23 cellular contexts compared by ENCODE assay signal in genomic region chr19:19119325-19120237, GRCh38. TPM values are rescaled to one million over a fixed set of nuclear protein-coding genes. Genes with fewer than 3 reads are reported as not detected.
DNase-seq lines count a peak whose midpoint lies in the region; ATAC-seq, FAIRE-seq and TF ChIP-seq lines count a peak whose summit lies in the region.
"Had no signal": no experiment of that assay in that cellular context is flagged by ENCODE, and none has a peak within 500 bp of the region (broad histone marks: within the 10 kb centered on the region; RNA-seq: fewer than 3 reads in every experiment).

No MANE protein-coding gene starts in this region.

- CTCF ChIA-PET in WTC11 (lab: Charles Lee) = interaction anchor here (0.9 to 1.6 kb wide), 4 partner anchors 19 to 57 kb away, joined by 3 to 5 read pairs (median 4); no protein-coding TSS in a partner anchor

- no peak overlapping the region for H2AK5ac ChIP-seq in mesenchymal stem cell (ENCODE audit: low read length, severe bottlenecking)

- peaks cover 13% of the 10 kb centered on the region for H3K9me3 Mint-ChIP-seq in GM23338
- H3K9me3 Mint-ChIP-seq in WTC11 = peaks cover 14% of the 10 kb centered on the region

- no peaks in the 10 kb centered on the region for H3K27me3 ChIP-seq in GM23338 (ENCODE audit: insufficient read depth)
- no peaks in the 10 kb centered on the region for H3K27me3 ChIP-seq in mesenchymal stem cell (ENCODE audit: control insufficient read depth in 1 of 2, insufficient read depth in 1 of 2, low read length in 2 of 2)
- H3K27me3 ChIP-seq: BE2C, brain microvascular endothelial cell, testis had no signal

- no peak overlapping the region for H2AFZ ChIP-seq in GM23338
- H2AFZ ChIP-seq in mesenchymal stem cell (ENCODE audit: low read depth, low read length) = no peak overlapping the region

- no peak overlapping the region for H3K9ac ChIP-seq in mesenchymal stem cell (ENCODE audit: low read length)

- POLR2A ChIA-PET in WTC11 (lab: Charles Lee) = interaction anchor here (2.2 kb wide), 1 partner anchor 8 kb away, joined by 6 read pairs; no protein-coding TSS in a partner anchor

- peak overlapping the region; percentile 39 for H4K91ac ChIP-seq in mesenchymal stem cell (ENCODE audit: low read length)

- H3K27ac Mint-ChIP-seq in GM23338 (no peak overlapping the region), WTC11 (peak overlapping the region; percentile 60; the same call in 1 of the 2 replicates)
- H3K27ac Mint-ChIP-seq: activated CD8-positive, alpha-beta T cell treated with anti-CD3 and anti-CD28 coated beads, Interleukin-2, amount 10 ng/mL, durations not matched to agents 7 days and 5 days; activated naive CD4-positive, alpha-beta T cell treated with anti-CD3 and anti-CD28 coated beads, Interleukin-2, amount 50 U/mL, for 72 hours; memory B cell had no signal

- H2BK12ac ChIP-seq in mesenchymal stem cell (ENCODE audit: low read length in 2 of 2) = no peak overlapping the region

- H3K79me1 ChIP-seq in mesenchymal stem cell (replicated peaks; ENCODE audit: low read length, poor library complexity, severe bottlenecking) = no peaks in the 10 kb centered on the region

- H2BK15ac ChIP-seq in mesenchymal stem cell (ENCODE audit: low read depth, poor library complexity, severe bottlenecking) = peak overlapping the region; percentile 12

- H3K18ac ChIP-seq in mesenchymal stem cell (ENCODE audit: low read depth in 1 of 2, low read length in 2 of 2) = peak overlapping the region in 1 of 2 experiments; percentile 9

- H3K4me1 Mint-ChIP-seq in GM23338 (no peaks in the 10 kb centered on the region; the same call in 2 of the 3 replicates), WTC11 (no peaks in the 10 kb centered on the region)
- H3K4me1 Mint-ChIP-seq: CD8-positive, alpha-beta memory T cell; memory B cell had no signal

- no peak overlapping the region for H3K4ac ChIP-seq in mesenchymal stem cell (ENCODE audit: low read depth in 1 of 2, low read length in 2 of 2)

- ATAC-seq in GM23338 (no peak), WTC11 (no peak), sciatic nerve (peak; percentile 40)

- H3K36me3 ChIP-seq in GM23338 (ENCODE audit: insufficient read depth) = peaks cover 9% of the 10 kb centered on the region; the same call in 1 of the 2 replicates
- H3K36me3 ChIP-seq in mesenchymal stem cell (ENCODE audit: control insufficient read depth in 1 of 2, insufficient read depth in 2 of 2, low read depth in 1 of 2, low read length in 2 of 2) = peaks cover 16 to 32% of the 10 kb centered on the region in 2 experiments

- H2BK5ac ChIP-seq in mesenchymal stem cell (ENCODE audit: low read depth, low read length, poor library complexity, severe bottlenecking) = no peak overlapping the region

- H3K4me3 ChIP-seq in GM23338 (0 out of 2 replicates have a peak overlapping the region, but pooled peaks have one; percentile 36), mesenchymal stem cell (ENCODE audit: insufficient read depth in 1 of 2, low read depth in 1 of 2, low read length in 2 of 2) (no peak overlapping the region)

- H4K20me1 ChIP-seq in GM23338 (replicated peaks; ENCODE audit: insufficient read depth) = peaks cover under 1% of the 10 kb centered on the region; the same call in 1 of the 2 replicates

- intact Hi-C loops in sciatic nerve (cut with DNase I) = no loop called here

- no peaks in the 10 kb centered on the region for H3K9me2 ChIP-seq in GM23338 (ENCODE audit: insufficient read depth)

- H3K27ac ChIP-seq in GM23338 (ENCODE audit: low read depth) (no peak overlapping the region), mesenchymal stem cell (ENCODE audit: low read length, poor library complexity, severe bottlenecking) (no peak overlapping the region)
- H3K27ac ChIP-seq: brain microvascular endothelial cell, HL-60, testis had no signal

- H3F3A ChIP-seq in GM23338 (replicated peaks; ENCODE audit: low read depth) = 0 out of 2 replicates have a peak, but pooled peaks cover 8% of the 10 kb centered on the region

- H3K4me2 ChIP-seq in GM23338 (no peak overlapping the region; the same call in 1 of the 2 replicates), mesenchymal stem cell (ENCODE audit: low read length, poor library complexity, severe bottlenecking) (no peak overlapping the region)

- H3K4me1 ChIP-seq in GM23338 (ENCODE audit: insufficient read depth) (peaks cover 9% of the 10 kb centered on the region; the same call in 1 of the 2 replicates), mesenchymal stem cell (ENCODE audit: control insufficient read depth, insufficient read depth, low read depth, low read length) (peaks cover 8% of the 10 kb centered on the region)
- H3K4me1 ChIP-seq: BE2C, testis had no signal

- H3K4me3 Mint-ChIP-seq in GM23338 (no peak overlapping the region), WTC11 (no peak overlapping the region)
- H3K4me3 Mint-ChIP-seq: activated CD8-positive, alpha-beta T cell treated with anti-CD3 and anti-CD28 coated beads, Interleukin-2, amount 10 ng/mL, durations not matched to agents 7 days and 5 days; CD8-positive, alpha-beta memory T cell; memory B cell had no signal

- no peak overlapping the region for H2BK120ac ChIP-seq in mesenchymal stem cell (ENCODE audit: low read depth, low read length)

- H3K14ac ChIP-seq in mesenchymal stem cell (ENCODE audit: low read length in 2 of 2) = no peak overlapping the region

- H3K23ac ChIP-seq in mesenchymal stem cell (ENCODE audit: low read length in 2 of 2) = no peak overlapping the region

- peaks cover 35% of the 10 kb centered on the region for H3K36me3 Mint-ChIP-seq in GM23338 (ENCODE audit: low read depth)
- H3K36me3 Mint-ChIP-seq in WTC11 = peaks cover 32% of the 10 kb centered on the region

- H3K79me2 ChIP-seq in GM23338 (replicated peaks; ENCODE audit: insufficient read depth) = no peaks in the 10 kb centered on the region

- no peak for TF ChIP-seq CTCF in GM23338 (conservative IDR thresholded peaks at IDR 0.05; ENCODE audit: low read depth in 2 of 2)
- no peak for TF ChIP-seq CTCF in WTC11 (IDR thresholded peaks at IDR 0.05)

- peaks cover 11% of the 10 kb centered on the region for H3K9me3 ChIP-seq in mesenchymal stem cell (ENCODE audit: control insufficient read depth, low read length)
- H3K9me3 ChIP-seq: BE2C, testis had no signal

- DNase-seq in GM23338 (ENCODE audit: low spot score) (no peak), WTC11 (ENCODE audit: low spot score) (no peak), mesenchymal stem cell (no peak), sciatic nerve (ENCODE audit: low spot score) (no peak), COR-L47 (lab: John Stamatoyannopoulos, UW) (no peak), NAMALWA (ENCODE audit: low spot score) (no peak), HTR-8/SVneo (ENCODE audit: insufficient read length, low spot score) (no peak)
- DNase-seq: activated CD4-positive, alpha-beta T cell treated with anti-CD3 and anti-CD28 coated beads for 1 hour; CD8-positive, alpha-beta memory T cell; DMS153; NCI-H1694 treated with DMSO at 0.1 percent for 48 hours; NCI-H2171; SHP77 treated with DMSO at 0.1 percent for 48 hours; stimulated activated naive CD4-positive, alpha-beta T cell treated with Interleukin-2 at 50 U/mL for 16 hours had no signal

- H4K8ac ChIP-seq in mesenchymal stem cell (ENCODE audit: low read length) = peak overlapping the region; percentile 94

- FAIRE-seq in HTR-8/SVneo (lab: Jason Lieb, UNC) = no peak
- FAIRE-seq: RCC 7860, small intestine had no signal

- 96% methylated on average over 36 of the region's 39 CpGs for WGBS in mesenchymal stem cell

- H3K27me3 Mint-ChIP-seq in GM23338 (ENCODE audit: insufficient read depth, low read depth, poor library complexity) (peaks cover 4% of the 10 kb centered on the region), WTC11 (ENCODE audit: low read depth) (no peaks in the 10 kb centered on the region)
- H3K27me3 Mint-ChIP-seq: CD8-positive, alpha-beta memory T cell; memory B cell had no signal

TF ChIP-seq in GM23338, 12 proteins besides CTCF, POLR2A, EP300 and RAD21 (continues in another document):
- no peak for TF ChIP-seq ETS1 (IDR thresholded peaks at IDR 0.05)
- TF ChIP-seq POLR2AphosphoS5 (IDR thresholded peaks at IDR 0.05; ENCODE audit: low read depth) = no peak

TF ChIP-seq in WTC11, 78 proteins besides CTCF, POLR2A, EP300 and RAD21 (continues in another document):
- TF ChIP-seq ZNF317 (CRISPR knock-in tag; IDR thresholded peaks at IDR 0.05; ENCODE audit: borderline replicate concordance, low read depth) (no peak), E2F5 (CRISPR knock-in tag; IDR thresholded peaks at IDR 0.05) (no peak)

RNA-seq across cellular contexts. Expression of gene TMEM161A, which starts 18.7 kb away (rescaled TPM):
- 59.3 and 59.5 TPM in 2 replicates for total RNA-seq in GM23338 (2014; rRNA removed; shearing (Covaris generic))
- 38.0 and 38.9 TPM in 2 replicates for polyA plus RNA-seq in GM23338 (2016; fragmentation: Nextera tagmentation; extraction: Ambion mirVana)
- total RNA-seq in WTC11 (2021) (46.0 to 53.4 TPM (median 51.8 TPM) in 3 replicates), sciatic nerve (20.7 TPM)
- 21.4 TPM for polyA plus RNA-seq in mesenchymal stem cell (2013, experiment 1 of 2)
- polyA plus RNA-seq in mesenchymal stem cell (2013, experiment 2 of 2) = 21.0 TPM

RNA-seq across cellular contexts. Expression of gene MEF2B, which starts 50.5 kb away (rescaled TPM):
- total RNA-seq in GM23338 (2014; rRNA removed; shearing (Covaris generic)) = 3.0 and 8.3 TPM in 2 replicates
- 7.4 and 8.1 TPM in 2 replicates for polyA plus RNA-seq in GM23338 (2016; fragmentation: Nextera tagmentation; extraction: Ambion mirVana)
- total RNA-seq in WTC11 (2021) = 1.3 to 1.7 TPM (median 1.7 TPM) in 3 replicates
- polyA plus RNA-seq in mesenchymal stem cell (2013, experiment 1 of 2) = 0.35 TPM
- polyA plus RNA-seq in mesenchymal stem cell (2013, experiment 2 of 2) = 0.37 TPM
- total RNA-seq in sciatic nerve = 4.7 TPM
- polyA plus RNA-seq: CD8-positive, alpha-beta memory T cell had no signal

RNA-seq across cellular contexts. Expression of gene SLC25A42, which starts 55.8 kb away (rescaled TPM):
- 5.7 and 7.3 TPM in 2 replicates for total RNA-seq in GM23338 (2014; rRNA removed; shearing (Covaris generic))
- 7.3 and 7.6 TPM in 2 replicates for polyA plus RNA-seq in GM23338 (2016; fragmentation: Nextera tagmentation; extraction: Ambion mirVana)
- total RNA-seq in WTC11 (2021) (8.1 to 9.2 TPM (median 8.7 TPM) in 3 replicates), sciatic nerve (14.8 TPM)
- 8.1 TPM for polyA plus RNA-seq in mesenchymal stem cell (2013, experiment 1 of 2)
- 7.2 TPM for polyA plus RNA-seq in mesenchymal stem cell (2013, experiment 2 of 2)
